In genomic region chr15:47507221-47507985, GRCh38 we compare ENCODE assay signal across 1 cellular context.
TF ChIP-seq lines count a peak whose summit lies in the region.

No MANE protein-coding gene starts in this region.

TF ChIP-seq in GM23338, 12 proteins besides CTCF, POLR2A, EP300 and RAD21 (continued from another document):
- no peak for TF ChIP-seq ZNF462 (CRISPR knock-in tag; IDR thresholded peaks at IDR 0.05)
- TF ChIP-seq EZH2phosphoT487 (IDR thresholded peaks at IDR 0.05; ENCODE audit: unreplicated experiment), result no peak
- TF ChIP-seq POLR2AphosphoS5 (IDR thresholded peaks at IDR 0.05; ENCODE audit: low read depth), result no peak
TF ChIP-seq in GM23338: peak in this region for 0.
